1 cellular context compared by ENCODE assay signal in genomic region chr20:63848003-63848911, GRCh38.
TF ChIP-seq lines count a peak whose summit lies in the region.

No MANE protein-coding gene starts in this region.

TF ChIP-seq in HepG2, 621 proteins besides CTCF, POLR2A, EP300 and RAD21 (continued from another document and continues in another):
- TF ChIP-seq ZNF124 (CRISPR knock-in tag; IDR thresholded peaks at IDR 0.05) (0 out of 2 replicates have a peak, but pooled peaks have one; percentile 23), CBX5 (CRISPR knock-in tag; IDR thresholded peaks at IDR 0.05; ENCODE audit: borderline replicate concordance) (no peak), SP1 (IDR thresholded peaks at IDR 0.05) (no peak), SP1 (CRISPR knock-in tag; IDR thresholded peaks at IDR 0.05) (no peak), ZBED4 (CRISPR knock-in tag; IDR thresholded peaks at IDR 0.05; ENCODE audit: borderline replicate concordance) (no peak), ZNF780A (CRISPR knock-in tag; IDR thresholded peaks at IDR 0.05) (no peak), ZNF318 (CRISPR knock-in tag; IDR thresholded peaks at IDR 0.05) (no peak), FOXK2 (IDR thresholded peaks at IDR 0.05) (no peak), ZBTB3 (CRISPR knock-in tag; IDR thresholded peaks at IDR 0.05; ENCODE audit: borderline replicate concordance, low read depth) (no peak), PHF21A (CRISPR knock-in tag; IDR thresholded peaks at IDR 0.05) (peak; percentile 81), ZNF646 (CRISPR knock-in tag; IDR thresholded peaks at IDR 0.05) (0 out of 2 replicates have a peak, but pooled peaks have one; percentile 50), NCOR1 (IDR thresholded peaks at IDR 0.05; ENCODE audit: borderline replicate concordance, low read length) (no peak), NR0B2 (CRISPR knock-in tag; IDR thresholded peaks at IDR 0.05) (no peak; the same call in 1 of the 2 replicates), HNF4G (IDR thresholded peaks at IDR 0.05; ENCODE audit: borderline replicate concordance, low read depth, low read length) (no peak), HNF4G (CRISPR knock-in tag; IDR thresholded peaks at IDR 0.05; ENCODE audit: borderline replicate concordance, low read depth) (no peak), ZNF335 (CRISPR knock-in tag; IDR thresholded peaks at IDR 0.05) (no peak), ZMYM2 (CRISPR knock-in tag; IDR thresholded peaks at IDR 0.05) (no peak), HHEX (CRISPR knock-in tag; IDR thresholded peaks at IDR 0.05) (no peak), ZNF274 (CRISPR knock-in tag; IDR thresholded peaks at IDR 0.05) (no peak), ADNP (CRISPR knock-in tag; IDR thresholded peaks at IDR 0.05) (no peak), MYNN (CRISPR knock-in tag; IDR thresholded peaks at IDR 0.05; ENCODE audit: low read depth) (no peak), SPEN (CRISPR knock-in tag; IDR thresholded peaks at IDR 0.05; ENCODE audit: low read depth) (no peak), ZNF562 (CRISPR knock-in tag; IDR thresholded peaks at IDR 0.05; ENCODE audit: borderline replicate concordance) (no peak), ESRRA (CRISPR knock-in tag; IDR thresholded peaks at IDR 0.05; ENCODE audit: low read depth) (no peak), ZNF414 (CRISPR knock-in tag; IDR thresholded peaks at IDR 0.05) (no peak), CBX2 (IDR thresholded peaks at IDR 0.05; ENCODE audit: low read depth, low read length) (no peak), CBX2 (CRISPR knock-in tag; IDR thresholded peaks at IDR 0.05; ENCODE audit: low read depth) (no peak), MXD3 (CRISPR knock-in tag; IDR thresholded peaks at IDR 0.05) (peak; percentile 79; the same call in 1 of the 2 replicates), EHMT2 (IDR thresholded peaks at IDR 0.05; ENCODE audit: borderline replicate concordance, low read depth, low read length) (no peak), HNRNPL (IDR thresholded peaks at IDR 0.05; ENCODE audit: low read depth, low read length) (0 out of 2 replicates have a peak, but pooled peaks have one; percentile 43), CENPT (CRISPR knock-in tag; IDR thresholded peaks at IDR 0.05; ENCODE audit: low read depth) (no peak), PRPF4 (IDR thresholded peaks at IDR 0.05; ENCODE audit: low read depth, low read length, poor library complexity, severe bottlenecking) (no peak), ZMYM4 (CRISPR knock-in tag; IDR thresholded peaks at IDR 0.05) (0 out of 2 replicates have a peak, but pooled peaks have one; percentile 24), TEAD3 (CRISPR knock-in tag; optimal IDR thresholded peaks at IDR 0.05; ENCODE audit: borderline replicate concordance) (no peak), TOPORS (CRISPR knock-in tag; IDR thresholded peaks at IDR 0.05) (no peak), ZNF317 (CRISPR knock-in tag; IDR thresholded peaks at IDR 0.05) (0 out of 2 replicates have a peak, but pooled peaks have one; percentile 5), PPARG (CRISPR knock-in tag; conservative IDR thresholded peaks at IDR 0.05) (peak; percentile 91)
